1 cellular context compared by ENCODE assay signal in the genomic region with DNA sequence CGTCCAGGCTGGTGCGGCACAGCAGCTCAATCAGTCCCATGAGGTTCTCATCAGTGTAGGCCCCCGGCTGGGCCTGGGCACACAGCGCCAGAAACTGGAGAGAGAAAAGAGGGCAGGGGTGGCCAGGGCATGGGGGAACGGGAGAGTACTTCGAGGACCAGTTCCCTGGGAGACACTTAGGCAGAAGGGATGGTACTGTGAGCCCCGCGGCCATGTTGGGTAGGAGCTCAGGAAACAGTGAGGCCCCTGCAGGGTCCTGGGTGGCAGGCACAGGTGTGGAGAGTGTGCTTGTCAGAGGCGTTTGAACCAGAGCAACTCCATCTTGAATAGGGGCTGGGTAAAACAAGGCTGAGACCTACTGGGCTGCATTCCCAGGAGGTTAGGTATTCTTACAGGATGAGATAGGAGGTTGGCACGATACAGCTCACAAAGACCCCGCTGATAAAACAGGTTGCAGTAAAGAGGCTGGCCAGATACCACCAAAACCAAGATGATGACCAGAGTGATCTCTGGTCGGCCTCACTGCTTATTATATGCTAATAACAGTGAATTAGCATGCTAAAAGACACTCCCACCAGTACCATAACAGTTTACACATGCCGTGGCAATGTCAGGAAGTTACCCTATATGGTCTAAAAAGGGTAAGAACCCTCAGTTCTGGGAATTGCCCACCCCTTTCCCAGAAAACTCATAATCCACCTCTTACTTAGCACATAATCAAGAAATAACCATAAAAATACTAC.
TF ChIP-seq lines count a peak whose summit lies in the region.

No MANE protein-coding gene starts in this region.

TF ChIP-seq in K562, 482 proteins besides CTCF, POLR2A, EP300 and RAD21 (continued from another document and continues in another):
- TF ChIP-seq, protein P1, sequence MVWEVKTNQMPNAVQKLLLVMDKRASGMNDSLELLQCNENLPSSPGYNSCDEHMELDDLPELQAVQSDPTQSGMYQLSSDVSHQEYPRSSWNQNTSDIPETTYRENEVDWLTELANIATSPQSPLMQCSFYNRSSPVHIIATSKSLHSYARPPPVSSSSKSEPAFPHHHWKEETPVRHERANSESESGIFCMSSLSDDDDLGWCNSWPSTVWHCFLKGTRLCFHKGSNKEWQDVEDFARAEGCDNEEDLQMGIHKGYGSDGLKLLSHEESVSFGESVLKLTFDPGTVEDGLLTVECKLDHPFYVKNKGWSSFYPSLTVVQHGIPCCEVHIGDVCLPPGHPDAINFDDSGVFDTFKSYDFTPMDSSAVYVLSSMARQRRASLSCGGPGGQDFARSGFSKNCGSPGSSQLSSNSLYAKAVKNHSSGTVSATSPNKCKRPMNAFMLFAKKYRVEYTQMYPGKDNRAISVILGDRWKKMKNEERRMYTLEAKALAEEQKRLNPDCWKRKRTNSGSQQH (CRISPR knock-in tag; IDR thresholded peaks at IDR 0.05), result peak; percentile 90
- TF ChIP-seq CXXC5 (CRISPR knock-in tag; IDR thresholded peaks at IDR 0.05) (peak; percentile 98), NFIC (IDR thresholded peaks at IDR 0.05) (no peak), ZNF133 (CRISPR knock-in tag; IDR thresholded peaks at IDR 0.05) (peak; percentile 95), MEF2D (tag; conservative IDR thresholded peaks at IDR 0.05; ENCODE audit: low read depth) (peak; percentile 97), SRF (CRISPR knock-in tag; IDR thresholded peaks at IDR 0.05) (peak; percentile 83 to 99), ZNF57 (CRISPR knock-in tag; IDR thresholded peaks at IDR 0.05) (peak; percentile 94), SLC30A9 (CRISPR knock-in tag; IDR thresholded peaks at IDR 0.05) (peak; percentile 88; the same call in 1 of the 2 replicates), ZNF311 (CRISPR knock-in tag; IDR thresholded peaks at IDR 0.05) (peak; percentile 99), SNIP1 (IDR thresholded peaks at IDR 0.05; ENCODE audit: low read depth) (no peak), YY1 (IDR thresholded peaks at IDR 0.05; ENCODE audit: borderline replicate concordance in 1 of 3, control insufficient read depth in 1 of 3, extremely low read depth in 1 of 3, insufficient read depth in 3 of 3, insufficient read length in 1 of 3, insufficient replicate concordance in 2 of 3, low read depth in 1 of 3, low read length in 2 of 3) (peak in 1 of 3 experiments; percentile 28), RHOXF2B (CRISPR knock-in tag; conservative IDR thresholded peaks at IDR 0.05) (peak; percentile 98), HDAC8 (tag; IDR thresholded peaks at IDR 0.05) (peak; percentile 98), ZNF175 (CRISPR knock-in tag; IDR thresholded peaks at IDR 0.05; ENCODE audit: low read depth) (peak; percentile 99), ZNF583 (CRISPR knock-in tag; IDR thresholded peaks at IDR 0.05) (peak; percentile 99), NR2C1 (IDR thresholded peaks at IDR 0.05) (no peak), NR2C1 (tag; IDR thresholded peaks at IDR 0.05) (peak; percentile 96), BRD9 (IDR thresholded peaks at IDR 0.05; ENCODE audit: low read depth, partially characterized antibody) (peak; percentile 23), GABPB2 (CRISPR knock-in tag; conservative IDR thresholded peaks at IDR 0.05) (peak; percentile 86; the same call in 1 of the 2 replicates), ELF1 (tag; IDR thresholded peaks at IDR 0.05) (peak; percentile 39; the same call in 1 of the 2 replicates), ZNF707 (CRISPR knock-in tag; conservative IDR thresholded peaks at IDR 0.05) (peak; percentile 72), NR2C2 (CRISPR knock-in tag; IDR thresholded peaks at IDR 0.05) (no peak), NR2C2 (tag; IDR thresholded peaks at IDR 0.05) (peak; percentile 76), BCL6 (CRISPR knock-in tag; IDR thresholded peaks at IDR 0.05) (peak; percentile 95), ZNF76 (CRISPR knock-in tag; IDR thresholded peaks at IDR 0.05; ENCODE audit: borderline replicate concordance) (peak; percentile 98), TEAD2 (tag; IDR thresholded peaks at IDR 0.05) (peak; percentile 97), MTF1 (CRISPR knock-in tag; IDR thresholded peaks at IDR 0.05; ENCODE audit: borderline replicate concordance) (peak; percentile 96), SMAD3 (CRISPR knock-in tag; conservative IDR thresholded peaks at IDR 0.05) (peak; percentile 98), ZKSCAN3 (CRISPR knock-in tag; IDR thresholded peaks at IDR 0.05) (peak; percentile 78), SAP30 (IDR thresholded peaks at IDR 0.05; ENCODE audit: borderline replicate concordance, insufficient read depth, low read depth, low read length, poor library complexity, severe bottlenecking) (peak; percentile 15), EGR1 (conservative IDR thresholded peaks at IDR 0.05) (peak; percentile 39; the same call in 1 of the 2 replicates), ZNF445 (CRISPR knock-in tag; IDR thresholded peaks at IDR 0.05; ENCODE audit: low read depth) (peak; percentile 93; the same call in 1 of the 2 replicates), SMAD4 (CRISPR knock-in tag; conservative IDR thresholded peaks at IDR 0.05) (peak; percentile 99), TCF7 (IDR thresholded peaks at IDR 0.05; ENCODE audit: borderline replicate concordance) (no peak), TGIF2 (CRISPR knock-in tag; IDR thresholded peaks at IDR 0.05) (no peak), NRF1 (conservative IDR thresholded peaks at IDR 0.05 in 1 of 2, IDR thresholded peaks at IDR 0.05 in 1 of 2) (peak in 1 of 2 experiments; percentile 20; a peak in 1 of 4 replicates), FOS (IDR thresholded peaks at IDR 0.05; ENCODE audit: extremely low read depth, insufficient read length) (no peak), MAFF (IDR thresholded peaks at IDR 0.05; ENCODE audit: low read length) (no peak; the same call in 1 of the 2 replicates), DDX20 (tag; IDR thresholded peaks at IDR 0.05; ENCODE audit: low read depth) (peak; percentile 94), TCFL5 (CRISPR knock-in tag; conservative IDR thresholded peaks at IDR 0.05) (peak; percentile 90)
- TF ChIP-seq, protein P2, sequence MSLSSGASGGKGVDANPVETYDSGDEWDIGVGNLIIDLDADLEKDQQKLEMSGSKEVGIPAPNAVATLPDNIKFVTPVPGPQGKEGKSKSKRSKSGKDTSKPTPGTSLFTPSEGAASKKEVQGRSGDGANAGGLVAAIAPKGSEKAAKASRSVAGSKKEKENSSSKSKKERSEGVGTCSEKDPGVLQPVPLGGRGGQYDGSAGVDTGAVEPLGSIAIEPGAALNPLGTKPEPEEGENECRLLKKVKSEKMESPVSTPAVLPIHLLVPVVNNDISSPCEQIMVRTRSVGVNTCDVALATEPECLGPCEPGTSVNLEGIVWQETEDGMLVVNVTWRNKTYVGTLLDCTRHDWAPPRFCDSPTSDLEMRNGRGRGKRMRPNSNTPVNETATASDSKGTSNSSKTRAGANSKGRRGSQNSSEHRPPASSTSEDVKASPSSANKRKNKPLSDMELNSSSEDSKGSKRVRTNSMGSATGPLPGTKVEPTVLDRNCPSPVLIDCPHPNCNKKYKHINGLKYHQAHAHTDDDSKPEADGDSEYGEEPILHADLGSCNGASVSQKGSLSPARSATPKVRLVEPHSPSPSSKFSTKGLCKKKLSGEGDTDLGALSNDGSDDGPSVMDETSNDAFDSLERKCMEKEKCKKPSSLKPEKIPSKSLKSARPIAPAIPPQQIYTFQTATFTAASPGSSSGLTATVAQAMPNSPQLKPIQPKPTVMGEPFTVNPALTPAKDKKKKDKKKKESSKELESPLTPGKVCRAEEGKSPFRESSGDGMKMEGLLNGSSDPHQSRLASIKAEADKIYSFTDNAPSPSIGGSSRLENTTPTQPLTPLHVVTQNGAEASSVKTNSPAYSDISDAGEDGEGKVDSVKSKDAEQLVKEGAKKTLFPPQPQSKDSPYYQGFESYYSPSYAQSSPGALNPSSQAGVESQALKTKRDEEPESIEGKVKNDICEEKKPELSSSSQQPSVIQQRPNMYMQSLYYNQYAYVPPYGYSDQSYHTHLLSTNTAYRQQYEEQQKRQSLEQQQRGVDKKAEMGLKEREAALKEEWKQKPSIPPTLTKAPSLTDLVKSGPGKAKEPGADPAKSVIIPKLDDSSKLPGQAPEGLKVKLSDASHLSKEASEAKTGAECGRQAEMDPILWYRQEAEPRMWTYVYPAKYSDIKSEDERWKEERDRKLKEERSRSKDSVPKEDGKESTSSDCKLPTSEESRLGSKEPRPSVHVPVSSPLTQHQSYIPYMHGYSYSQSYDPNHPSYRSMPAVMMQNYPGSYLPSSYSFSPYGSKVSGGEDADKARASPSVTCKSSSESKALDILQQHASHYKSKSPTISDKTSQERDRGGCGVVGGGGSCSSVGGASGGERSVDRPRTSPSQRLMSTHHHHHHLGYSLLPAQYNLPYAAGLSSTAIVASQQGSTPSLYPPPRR (CRISPR knock-in tag; IDR thresholded peaks at IDR 0.05; ENCODE audit: borderline replicate concordance), result no peak
- TF ChIP-seq, protein P3, sequence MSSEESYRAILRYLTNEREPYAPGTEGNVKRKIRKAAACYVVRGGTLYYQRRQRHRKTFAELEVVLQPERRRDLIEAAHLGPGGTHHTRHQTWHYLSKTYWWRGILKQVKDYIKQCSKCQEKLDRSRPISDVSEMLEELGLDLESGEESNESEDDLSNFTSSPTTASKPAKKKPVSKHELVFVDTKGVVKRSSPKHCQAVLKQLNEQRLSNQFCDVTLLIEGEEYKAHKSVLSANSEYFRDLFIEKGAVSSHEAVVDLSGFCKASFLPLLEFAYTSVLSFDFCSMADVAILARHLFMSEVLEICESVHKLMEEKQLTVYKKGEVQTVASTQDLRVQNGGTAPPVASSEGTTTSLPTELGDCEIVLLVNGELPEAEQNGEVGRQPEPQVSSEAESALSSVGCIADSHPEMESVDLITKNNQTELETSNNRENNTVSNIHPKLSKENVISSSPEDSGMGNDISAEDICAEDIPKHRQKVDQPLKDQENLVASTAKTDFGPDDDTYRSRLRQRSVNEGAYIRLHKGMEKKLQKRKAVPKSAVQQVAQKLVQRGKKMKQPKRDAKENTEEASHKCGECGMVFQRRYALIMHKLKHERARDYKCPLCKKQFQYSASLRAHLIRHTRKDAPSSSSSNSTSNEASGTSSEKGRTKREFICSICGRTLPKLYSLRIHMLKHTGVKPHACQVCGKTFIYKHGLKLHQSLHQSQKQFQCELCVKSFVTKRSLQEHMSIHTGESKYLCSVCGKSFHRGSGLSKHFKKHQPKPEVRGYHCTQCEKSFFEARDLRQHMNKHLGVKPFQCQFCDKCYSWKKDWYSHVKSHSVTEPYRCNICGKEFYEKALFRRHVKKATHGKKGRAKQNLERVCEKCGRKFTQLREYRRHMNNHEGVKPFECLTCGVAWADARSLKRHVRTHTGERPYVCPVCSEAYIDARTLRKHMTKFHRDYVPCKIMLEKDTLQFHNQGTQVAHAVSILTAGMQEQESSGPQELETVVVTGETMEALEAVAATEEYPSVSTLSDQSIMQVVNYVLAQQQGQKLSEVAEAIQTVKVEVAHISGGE (CRISPR knock-in tag; IDR thresholded peaks at IDR 0.05), result peak in 1 of 3 experiments; percentile 89; a peak in 2 of 6 replicates
- TF ChIP-seq, protein P4, sequence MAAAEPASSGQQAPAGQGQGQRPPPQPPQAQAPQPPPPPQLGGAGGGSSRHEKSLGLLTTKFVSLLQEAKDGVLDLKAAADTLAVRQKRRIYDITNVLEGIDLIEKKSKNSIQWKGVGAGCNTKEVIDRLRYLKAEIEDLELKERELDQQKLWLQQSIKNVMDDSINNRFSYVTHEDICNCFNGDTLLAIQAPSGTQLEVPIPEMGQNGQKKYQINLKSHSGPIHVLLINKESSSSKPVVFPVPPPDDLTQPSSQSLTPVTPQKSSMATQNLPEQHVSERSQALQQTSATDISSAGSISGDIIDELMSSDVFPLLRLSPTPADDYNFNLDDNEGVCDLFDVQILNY (CRISPR knock-in tag; IDR thresholded peaks at IDR 0.05), result no peak
- TF ChIP-seq, protein P5, sequence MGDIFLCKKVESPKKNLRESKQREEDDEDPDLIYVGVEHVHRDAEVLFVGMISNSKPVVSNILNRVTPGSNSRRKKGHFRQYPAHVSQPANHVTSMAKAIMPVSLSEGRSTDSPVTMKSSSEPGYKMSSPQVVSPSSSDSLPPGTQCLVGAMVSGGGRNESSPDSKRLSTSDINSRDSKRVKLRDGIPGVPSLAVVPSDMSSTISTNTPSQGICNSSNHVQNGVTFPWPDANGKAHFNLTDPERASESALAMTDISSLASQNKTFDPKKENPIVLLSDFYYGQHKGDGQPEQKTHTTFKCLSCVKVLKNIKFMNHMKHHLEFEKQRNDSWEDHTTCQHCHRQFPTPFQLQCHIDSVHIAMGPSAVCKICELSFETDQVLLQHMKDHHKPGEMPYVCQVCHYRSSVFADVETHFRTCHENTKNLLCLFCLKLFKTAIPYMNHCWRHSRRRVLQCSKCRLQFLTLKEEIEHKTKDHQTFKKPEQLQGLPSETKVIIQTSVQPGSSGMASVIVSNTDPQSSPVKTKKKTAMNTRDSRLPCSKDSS (IDR thresholded peaks at IDR 0.05; ENCODE audit: low read depth, partially characterized antibody), result no peak
- TF ChIP-seq, protein P6, sequence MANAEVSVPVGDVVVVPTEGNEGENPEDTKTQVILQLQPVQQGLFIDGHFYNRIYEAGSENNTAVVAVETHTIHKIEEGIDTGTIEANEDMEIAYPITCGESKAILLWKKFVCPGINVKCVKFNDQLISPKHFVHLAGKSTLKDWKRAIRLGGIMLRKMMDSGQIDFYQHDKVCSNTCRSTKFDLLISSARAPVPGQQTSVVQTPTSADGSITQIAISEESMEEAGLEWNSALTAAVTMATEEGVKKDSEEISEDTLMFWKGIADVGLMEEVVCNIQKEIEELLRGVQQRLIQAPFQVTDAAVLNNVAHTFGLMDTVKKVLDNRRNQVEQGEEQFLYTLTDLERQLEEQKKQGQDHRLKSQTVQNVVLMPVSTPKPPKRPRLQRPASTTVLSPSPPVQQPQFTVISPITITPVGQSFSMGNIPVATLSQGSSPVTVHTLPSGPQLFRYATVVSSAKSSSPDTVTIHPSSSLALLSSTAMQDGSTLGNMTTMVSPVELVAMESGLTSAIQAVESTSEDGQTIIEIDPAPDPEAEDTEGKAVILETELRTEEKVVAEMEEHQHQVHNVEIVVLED (CRISPR knock-in tag; IDR thresholded peaks at IDR 0.05), result peak; percentile 63
- TF ChIP-seq, protein P7, sequence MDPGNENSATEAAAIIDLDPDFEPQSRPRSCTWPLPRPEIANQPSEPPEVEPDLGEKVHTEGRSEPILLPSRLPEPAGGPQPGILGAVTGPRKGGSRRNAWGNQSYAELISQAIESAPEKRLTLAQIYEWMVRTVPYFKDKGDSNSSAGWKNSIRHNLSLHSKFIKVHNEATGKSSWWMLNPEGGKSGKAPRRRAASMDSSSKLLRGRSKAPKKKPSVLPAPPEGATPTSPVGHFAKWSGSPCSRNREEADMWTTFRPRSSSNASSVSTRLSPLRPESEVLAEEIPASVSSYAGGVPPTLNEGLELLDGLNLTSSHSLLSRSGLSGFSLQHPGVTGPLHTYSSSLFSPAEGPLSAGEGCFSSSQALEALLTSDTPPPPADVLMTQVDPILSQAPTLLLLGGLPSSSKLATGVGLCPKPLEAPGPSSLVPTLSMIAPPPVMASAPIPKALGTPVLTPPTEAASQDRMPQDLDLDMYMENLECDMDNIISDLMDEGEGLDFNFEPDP (CRISPR knock-in tag; IDR thresholded peaks at IDR 0.05), result peak; percentile 98
- TF ChIP-seq, protein P8, sequence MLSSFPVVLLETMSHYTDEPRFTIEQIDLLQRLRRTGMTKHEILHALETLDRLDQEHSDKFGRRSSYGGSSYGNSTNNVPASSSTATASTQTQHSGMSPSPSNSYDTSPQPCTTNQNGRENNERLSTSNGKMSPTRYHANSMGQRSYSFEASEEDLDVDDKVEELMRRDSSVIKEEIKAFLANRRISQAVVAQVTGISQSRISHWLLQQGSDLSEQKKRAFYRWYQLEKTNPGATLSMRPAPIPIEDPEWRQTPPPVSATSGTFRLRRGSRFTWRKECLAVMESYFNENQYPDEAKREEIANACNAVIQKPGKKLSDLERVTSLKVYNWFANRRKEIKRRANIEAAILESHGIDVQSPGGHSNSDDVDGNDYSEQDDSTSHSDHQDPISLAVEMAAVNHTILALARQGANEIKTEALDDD (IDR thresholded peaks at IDR 0.05), result peak; percentile 16; the same call in 1 of the 2 replicates
